Comparison of ENCODE assay signal across 15 cellular contexts in the genomic region with DNA sequence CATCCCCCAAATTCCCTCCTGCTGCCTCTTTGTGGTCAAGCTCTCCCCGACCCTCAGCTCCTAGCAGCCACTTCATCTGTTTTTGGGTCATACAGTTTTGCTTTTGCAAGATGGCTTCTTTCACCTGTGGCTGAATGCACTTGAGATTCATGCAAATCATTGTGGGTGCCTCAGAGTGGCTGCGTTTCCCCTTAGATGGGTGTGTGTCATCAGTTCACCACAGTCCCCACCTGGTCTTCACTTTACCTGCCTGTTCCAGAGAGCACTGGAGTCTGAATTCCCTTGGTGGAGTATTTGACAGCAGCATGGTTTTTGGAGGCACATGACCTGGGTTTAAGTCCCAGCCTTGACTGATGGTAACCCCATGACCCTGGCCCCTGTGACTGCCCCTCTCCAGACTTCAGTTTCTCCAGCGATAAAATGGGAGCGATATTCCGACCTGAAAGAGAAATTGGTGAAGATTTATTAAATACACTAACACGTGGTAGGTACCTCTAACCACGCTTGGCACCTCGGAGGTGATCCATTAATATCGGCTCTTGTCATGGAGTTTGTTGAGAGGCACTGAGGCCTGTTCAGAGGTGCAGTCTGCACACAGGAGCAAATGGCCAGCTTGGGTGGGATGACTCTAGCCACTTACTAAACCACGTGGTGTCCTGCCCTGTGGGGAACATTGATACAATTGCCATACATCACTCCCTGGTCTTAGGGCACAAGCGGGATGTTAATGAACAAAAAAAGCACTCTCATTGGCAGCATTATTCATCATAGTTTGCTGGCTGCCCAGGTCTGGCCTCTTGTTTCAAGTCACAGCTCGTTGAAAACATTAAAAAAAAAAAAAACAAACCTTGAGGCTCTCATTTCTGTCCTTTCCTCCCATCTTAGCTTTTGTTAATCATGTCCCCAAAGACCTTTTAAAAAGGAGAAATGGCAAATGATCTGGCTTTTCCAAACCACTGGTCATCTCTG.
A peak's percentile ranks its signal among the peaks of the same experiment; 100 is the strongest.
DNase-seq lines count a peak whose midpoint lies in the region; ATAC-seq and TF ChIP-seq lines count a peak whose summit lies in the region.
"Had no signal": no experiment of that assay in that cellular context is flagged by ENCODE, and none has a peak within 500 bp of the region (broad histone marks: within the 10 kb centered on the region; RNA-seq: fewer than 3 reads in every experiment).

No MANE protein-coding gene starts in this region.

- H3K4me3 Mint-ChIP-seq in MCF 10A (ENCODE audit: unreplicated experiment) = no peak overlapping the region
- H3K4me3 Mint-ChIP-seq in type B pancreatic cell = peak overlapping the region; percentile 22

- H3K9me3 ChIP-seq in mammary epithelial cell (replicated peaks; ENCODE audit: insufficient read depth, low read length) (no peaks in the 10 kb centered on the region), lower lobe of right lung (no peaks in the 10 kb centered on the region)
- H3K9me3 ChIP-seq: HAP-1 had no signal

- H3K36me3 ChIP-seq in mammary epithelial cell (ENCODE audit: insufficient read depth, low read length) = no peaks in the 10 kb centered on the region
- no peaks in the 10 kb centered on the region for H3K36me3 ChIP-seq in mesendoderm (ENCODE audit: control insufficient read depth, insufficient read depth, low read length)
- H3K36me3 ChIP-seq in lower lobe of right lung = no peaks in the 10 kb centered on the region
- H3K36me3 ChIP-seq: HAP-1 had no signal

- no peak for ATAC-seq in Right ventricle myocardium inferior
- ATAC-seq in lower lobe of right lung = no peak

- H3K27me3 Mint-ChIP-seq in MCF 10A (ENCODE audit: insufficient read depth, unreplicated experiment) (no peaks in the 10 kb centered on the region), type B pancreatic cell (peaks cover under 1% of the 10 kb centered on the region)

- H3K56ac ChIP-seq in mesendoderm (ENCODE audit: low read length) = peak overlapping the region; percentile 15

- no TSS peak for BruUV-seq in mammary epithelial cell (replicated peaks; lab: Mats Ljungman, UMichigan)
- no TSS peak for BruUV-seq in MCF 10A (replicated peaks; lab: Mats Ljungman, UMichigan)

- no peak overlapping the region for H2AFZ ChIP-seq in mammary epithelial cell (ENCODE audit: low read depth, low read length)

- H3K23ac ChIP-seq in mesendoderm (ENCODE audit: low read length) = peak overlapping the region; percentile 48

- no peak overlapping the region for H2BK120ac ChIP-seq in mesendoderm (ENCODE audit: low read depth, low read length)

- peak overlapping the region; percentile 85 for H2AK5ac ChIP-seq in mesendoderm (ENCODE audit: low read length)

- H2BK15ac ChIP-seq in mesendoderm (replicated peaks; ENCODE audit: low read depth) = no peak overlapping the region

- H3K36me3 Mint-ChIP-seq in MCF 10A (ENCODE audit: insufficient read depth, unreplicated experiment) = no peaks in the 10 kb centered on the region
- no peaks in the 10 kb centered on the region for H3K36me3 Mint-ChIP-seq in type B pancreatic cell

- H3K27ac Mint-ChIP-seq in MCF 10A (ENCODE audit: low read depth, unreplicated experiment) (no peak overlapping the region), type B pancreatic cell (no peak overlapping the region)

- H3K79me2 ChIP-seq in mammary epithelial cell (ENCODE audit: insufficient read depth, low read length) (no peaks in the 10 kb centered on the region), mesendoderm (ENCODE audit: control insufficient read depth, insufficient read depth, low read length) (no peaks in the 10 kb centered on the region)

- WGBS in mammary epithelial cell (ENCODE audit: low coverage, missing lambda C conversion rate) = 72% methylated on average over 11 of the region's 12 CpGs
- WGBS in mesendoderm (ENCODE audit: extremely low coverage, insufficient coverage, low lambda C conversion rate) = no CpG with 5 or more reads among the region's 12 CpGs

- POLR2A ChIA-PET in MCF 10A (lab: Yijun Ruan, JAX) = no interaction called here

- dilution Hi-C loops in mammary epithelial cell (cut with HindIII; ENCODE audit: low sequenced_read_pairs) = no loop called here

- H3K18ac ChIP-seq in mesendoderm (ENCODE audit: low read length) = no peak overlapping the region

- H3K4me2 ChIP-seq in mammary epithelial cell (ENCODE audit: insufficient read depth, low read depth, low read length) = peak overlapping the region; percentile 20
- no peak overlapping the region for H3K4me2 ChIP-seq in mesendoderm (ENCODE audit: low read length)

- H3K27me3 ChIP-seq in mammary epithelial cell (ENCODE audit: insufficient read depth, low read length) (no peaks in the 10 kb centered on the region), mesendoderm (ENCODE audit: insufficient read depth, low read length, poor library complexity) (no peaks in the 10 kb centered on the region), lower lobe of right lung (ENCODE audit: low read depth) (peaks cover 5% of the 10 kb centered on the region)

- H3K4me1 Mint-ChIP-seq in MCF 10A (ENCODE audit: insufficient read depth, unreplicated experiment) (no peaks in the 10 kb centered on the region), type B pancreatic cell (ENCODE audit: unreplicated experiment) (peaks cover 25% of the 10 kb centered on the region)

- TF ChIP-seq CTCF in mammary epithelial cell (conservative IDR thresholded peaks at IDR 0.05 in 1 of 2, IDR thresholded peaks at IDR 0.05 in 1 of 2; ENCODE audit: extremely low read depth in 1 of 2, insufficient read depth in 1 of 2, low read depth in 1 of 2, low read length in 2 of 2) = no peak
- no peak for TF ChIP-seq CTCF in MCF 10A (IDR thresholded peaks at IDR 0.05; ENCODE audit: unreplicated experiment)
- no peak for TF ChIP-seq CTCF in type B pancreatic cell (conservative IDR thresholded peaks at IDR 0.05)
- TF ChIP-seq CTCF in lower lobe of right lung (IDR thresholded peaks at IDR 0.05) = no peak

- H3K4me1 ChIP-seq in mammary epithelial cell (ENCODE audit: insufficient read depth, low read length) = no peaks in the 10 kb centered on the region
- H3K4me1 ChIP-seq in mesendoderm (ENCODE audit: control insufficient read depth, low read depth, low read length) = peaks cover 7% of the 10 kb centered on the region
- H3K4me1 ChIP-seq in lower lobe of right lung = no peaks in the 10 kb centered on the region
- H3K4me1 ChIP-seq: HAP-1 had no signal

- no peaks in the 10 kb centered on the region for H3K9me3 Mint-ChIP-seq in MCF 10A (ENCODE audit: unreplicated experiment)
- peaks cover under 1% of the 10 kb centered on the region for H3K9me3 Mint-ChIP-seq in type B pancreatic cell

- no peak overlapping the region for H3K4ac ChIP-seq in mesendoderm (ENCODE audit: low read depth, low read length)

- intact Hi-C loops in mammary epithelial cell (cut with micrococcal nuclease) = loop anchor here (5.0 kb wide), 1 partner anchor 362 kb away; no protein-coding TSS in a partner anchor
- intact Hi-C loops in MCF 10A (cut with micrococcal nuclease) = no loop called here
- intact Hi-C loops in Right ventricle myocardium inferior (cut with DNase I) = no loop called here
- intact Hi-C loops in lower lobe of right lung (cut with DNase I) = no loop called here

- H4K8ac ChIP-seq in mesendoderm (ENCODE audit: low read depth, low read length) = no peak overlapping the region

- H2BK5ac ChIP-seq in mesendoderm (ENCODE audit: low read length) = no peak overlapping the region

- H3K4me3 ChIP-seq in mammary epithelial cell (replicated peaks in 1 of 3; ENCODE audit: insufficient read depth in 1 of 3, low read depth in 2 of 3, low read length in 3 of 3) = no peak overlapping the region
- H3K4me3 ChIP-seq in mesendoderm (ENCODE audit: low read length) = no peak overlapping the region
- no peak overlapping the region for H3K4me3 ChIP-seq in lower lobe of right lung
- H3K4me3 ChIP-seq: HAP-1 had no signal

- DNase-seq in mammary epithelial cell (peak; percentile 62), MCF 10A (ENCODE audit: unreplicated experiment) (no peak), SK-N-DZ (ENCODE audit: low spot score) (peak; percentile 32), mesendoderm (no peak), type B pancreatic cell (ENCODE audit: extremely low spot score, unreplicated experiment) (no peak), COLO829 (ENCODE audit: low spot score) (no peak), Right ventricle myocardium inferior (ENCODE audit: missing footprints) (no peak), lower lobe of right lung (no peak)
- DNase-seq: DMS79, NCI-H1092, NCI-H187 treated with DMSO at 0.1 percent for 48 hours, NCI-H2171 treated with DMSO at 0.1 percent for 48 hours, NCI-H774, SIG-M5 had no signal

- H3K27ac ChIP-seq in mammary epithelial cell (ENCODE audit: insufficient read depth, low read depth, low read length) (no peak overlapping the region), mesendoderm (ENCODE audit: low read depth, low read length) (no peak overlapping the region), lower lobe of right lung (no peak overlapping the region)

- CTCF ChIA-PET in mammary epithelial cell (lab: Charles Lee; ENCODE audit: low non-redundant PET) = no interaction called here
- CTCF ChIA-PET in MCF 10A (lab: Yijun Ruan, JAX) = interaction anchor here (0.5 to 1.2 kb wide), 5 partner anchors 64 to 405 kb away, joined by 3 to 4 read pairs (median 4); no protein-coding TSS in a partner anchor

- in situ Hi-C loops in mammary epithelial cell (cut with MboI; ENCODE audit: low sequenced_read_pairs in 2 of 2) = no loop called here

- H4K5ac ChIP-seq in mesendoderm (ENCODE audit: low read length) = no peak overlapping the region

- H3K79me1 ChIP-seq in mesendoderm (ENCODE audit: low read length) = no peaks in the 10 kb centered on the region

- no peak overlapping the region for H3K9ac ChIP-seq in mammary epithelial cell (ENCODE audit: insufficient read depth, low read length)
- H3K9ac ChIP-seq in mesendoderm (ENCODE audit: low read length) = no peak overlapping the region

- no peaks in the 10 kb centered on the region for H4K20me1 ChIP-seq in mammary epithelial cell (ENCODE audit: insufficient read depth, low read length)

Comparison
In these comparisons a context has a peak if more than half of its experiments do, and no peak if none do; other contexts are left out.
1. DNase-seq: peak in mammary epithelial cell (single experiment) and SK-N-DZ (single experiment); none in MCF 10A (single experiment), mesendoderm (single experiment), type B pancreatic cell (single experiment), COLO829 (single experiment), Right ventricle myocardium inferior (single experiment) and lower lobe of right lung (single experiment).